14 cellular contexts compared by ENCODE assay signal in the genomic region with DNA sequence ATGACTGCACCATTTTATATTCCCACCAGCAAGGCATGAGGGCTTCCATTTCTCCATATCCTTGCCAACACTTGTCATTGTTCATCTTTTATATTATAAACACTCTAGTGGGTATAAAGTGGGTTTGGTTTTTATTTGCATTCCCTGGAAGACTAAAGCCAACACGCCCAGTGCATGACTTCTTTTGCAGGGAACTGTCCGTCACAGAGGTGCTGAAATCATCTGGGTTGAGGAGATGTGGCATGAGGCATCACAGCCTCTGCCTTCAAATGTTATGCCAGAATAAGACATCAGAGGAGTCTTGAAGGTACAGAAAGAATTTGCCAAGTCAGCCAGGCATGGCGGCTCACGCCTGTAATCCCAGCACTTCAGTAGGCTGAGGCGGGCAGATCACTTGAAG. TPM values are rescaled to one million over a fixed set of nuclear protein-coding genes. Genes with fewer than 3 reads are reported as not detected.
DNase-seq lines count a peak whose midpoint lies in the region; ATAC-seq, FAIRE-seq and TF ChIP-seq lines count a peak whose summit lies in the region.
"Had no signal": no experiment of that assay in that cellular context is flagged by ENCODE, and none has a peak within 500 bp of the region (broad histone marks: within the 10 kb centered on the region; RNA-seq: fewer than 3 reads in every experiment).

No MANE protein-coding gene starts in this region.

- H2AK9ac ChIP-seq in IMR-90 (replicated peaks; ENCODE audit: low read depth, low read length, poor library complexity): no peak overlapping the region

- peak; percentile 42; the same call in 1 of the 2 replicates for ATAC-seq in IMR-90 (ENCODE audit: low read depth)
- no peak for ATAC-seq in HG02610 (IDR thresholded peaks at IDR 0.05; ENCODE audit: unreplicated experiment)
- ATAC-seq: body of pancreas had no signal

- H2AK5ac ChIP-seq in IMR-90 (ENCODE audit: low read depth, low read length): no peak overlapping the region

- H2AFZ ChIP-seq in IMR-90 (replicated peaks; ENCODE audit: low read length, poor library complexity): no peak overlapping the region

- H3K4me1 ChIP-seq in IMR-90 (ENCODE audit: control insufficient read depth, insufficient read depth, low read length): no peaks in the 10 kb centered on the region
- H3K4me1 ChIP-seq: body of pancreas had no signal

- DNase-seq in AG20443 (ENCODE audit: low spot score): peak; percentile 26
- DNase-seq in IMR-90: peak; percentile 8
- peak; percentile 21 for DNase-seq in SK-MEL-5 (ENCODE audit: low read depth, low spot score)
- DNase-seq in foreskin melanocyte: peak; percentile 19
- DNase-seq in GM12891 (ENCODE audit: insufficient read length, low spot score): no peak
- no peak for DNase-seq in SKM-1 treated with dmso at 0.1 percent for 144 hours (lab: John Stamatoyannopoulos, UW; ENCODE audit: unreplicated experiment)
- no peak for DNase-seq in NCI-H187 treated with DMSO at 0.1 percent for 48 hours (lab: John Stamatoyannopoulos, UW)
- DNase-seq: activated T-cell treated with anti-CD3 and anti-CD28 coated beads, Interleukin-2, amount 50 U/mL, for 48 hours; body of pancreas; CD4-positive, alpha-beta T cell; H9; substantia nigra had no signal

- CTCF ChIA-PET in IMR-90 (lab: Yijun Ruan, JAX): no interaction called here

- WGBS in IMR-90 (ENCODE audit: extremely low coverage in 2 of 2, insufficient read length in 1 of 2), 2 experiments: no CpG with 5 or more reads among the region's 5 CpGs

- no peak for FAIRE-seq in GM12891 (lab: Jason Lieb, UNC)

- no peak overlapping the region for H3K23ac ChIP-seq in IMR-90 (ENCODE audit: low read depth, low read length)

- no peak overlapping the region for H3K4ac ChIP-seq in IMR-90 (ENCODE audit: low read depth, low read length)

- no peaks in the 10 kb centered on the region for H3K27me3 ChIP-seq in IMR-90 (ENCODE audit: control insufficient read depth, insufficient read depth, low read length)
- H3K27me3 ChIP-seq: body of pancreas had no signal

- H4K20me1 ChIP-seq in IMR-90 (ENCODE audit: insufficient read depth, low read length): no peaks in the 10 kb centered on the region

- no peak for TF ChIP-seq RAD21 in IMR-90 (IDR thresholded peaks at IDR 0.05; ENCODE audit: low read length)

- H3K9me1 ChIP-seq in IMR-90 (ENCODE audit: insufficient read depth, low read length): no peaks in the 10 kb centered on the region

- H2BK15ac ChIP-seq in IMR-90 (ENCODE audit: low read depth, low read length): no peak overlapping the region

- no peaks in the 10 kb centered on the region for H3K36me3 ChIP-seq in IMR-90 (ENCODE audit: control insufficient read depth, insufficient read depth, low read length)

- no peak overlapping the region for H3K4me2 ChIP-seq in IMR-90 (ENCODE audit: low read depth, low read length)

- no peak overlapping the region for H4K8ac ChIP-seq in IMR-90 (ENCODE audit: low read depth in 2 of 2, low read length in 2 of 2)

- no peak overlapping the region for H3K14ac ChIP-seq in IMR-90 (replicated peaks; ENCODE audit: low read depth, low read length)

- TF ChIP-seq POLR2A in IMR-90 (IDR thresholded peaks at IDR 0.05; ENCODE audit: low read depth, low read length): no peak
- no peak for TF ChIP-seq POLR2A in GM12891 (IDR thresholded peaks at IDR 0.05; ENCODE audit: low read depth, low read length)

- BruUV-seq in IMR-90 (replicated peaks; lab: Mats Ljungman, UMichigan): no TSS peak

- no peak overlapping the region for H4K5ac ChIP-seq in IMR-90 (ENCODE audit: low read depth, low read length)

- POLR2A ChIA-PET in IMR-90 (lab: Charles Lee; ENCODE audit: unreplicated experiment): no interaction called here

- H2BK120ac ChIP-seq in IMR-90 (ENCODE audit: low read depth, low read length): no peak overlapping the region

- H4K91ac ChIP-seq in IMR-90 (ENCODE audit: insufficient read depth, low read depth, low read length): no peak overlapping the region

- intact Hi-C loops in IMR-90 (cut with micrococcal nuclease): no loop called here

- in situ Hi-C loops in IMR-90 (cut with MboI; ENCODE audit: low sequenced_read_pairs): no loop called here
- in situ Hi-C loops in SK-MEL-5 (cut with HindIII; ENCODE audit: low pct_unique_long_range_greater_than_20kb, low sequenced_read_pairs): no loop called here

- no peak overlapping the region for H3K18ac ChIP-seq in IMR-90 (ENCODE audit: low read depth, low read length)

- dilution Hi-C loops in IMR-90 (cut with HindIII; ENCODE audit: low sequenced_read_pairs, unreplicated experiment): no loop called here

- no peak overlapping the region for H2BK20ac ChIP-seq in IMR-90 (ENCODE audit: low read depth, low read length)

- no peaks in the 10 kb centered on the region for H3K9me3 ChIP-seq in IMR-90 (ENCODE audit: control insufficient read depth, insufficient read depth, low read length)
- H3K9me3 ChIP-seq: body of pancreas had no signal

- H3K79me1 ChIP-seq in IMR-90 (ENCODE audit: low read depth in 1 of 2, low read length in 2 of 2): no peaks in the 10 kb centered on the region

- no peak overlapping the region for H3K56ac ChIP-seq in IMR-90 (ENCODE audit: extremely low read depth, insufficient read depth, low read length)

- no peak overlapping the region for H2BK5ac ChIP-seq in IMR-90 (ENCODE audit: low read depth, low read length, poor library complexity, severe bottlenecking)

- H3K4me3 ChIP-seq in IMR-90 (ENCODE audit: insufficient read depth, low read depth, low read length): no peak overlapping the region
- H3K4me3 ChIP-seq: body of pancreas had no signal

- no peak overlapping the region for H3K9ac ChIP-seq in IMR-90 (ENCODE audit: low read depth, low read length)

- no peak overlapping the region for H3K27ac ChIP-seq in IMR-90 (ENCODE audit: insufficient read depth, low read length)
- H3K27ac ChIP-seq: body of pancreas, epithelial cell of prostate had no signal

- TF ChIP-seq CTCF in IMR-90 (conservative IDR thresholded peaks at IDR 0.05; ENCODE audit: low read depth, low read length): no peak

TF ChIP-seq in IMR-90, 13 proteins besides CTCF, POLR2A, EP300 and RAD21 (continues in another document):
- TF ChIP-seq MAZ (IDR thresholded peaks at IDR 0.05; ENCODE audit: borderline replicate concordance, low read depth, low read length): no peak
- no peak for TF ChIP-seq FOS (IDR thresholded peaks at IDR 0.05; ENCODE audit: low read depth, low read length)
- no peak for TF ChIP-seq RFX5 (IDR thresholded peaks at IDR 0.05; ENCODE audit: low read depth, low read length)
- no peak for TF ChIP-seq BHLHE40 (IDR thresholded peaks at IDR 0.05; ENCODE audit: low read depth, low read length)
- no peak for TF ChIP-seq CHD1 (IDR thresholded peaks at IDR 0.05; ENCODE audit: low read depth, low read length)
- TF ChIP-seq NFE2L2 (IDR thresholded peaks at IDR 0.05; ENCODE audit: low read depth, low read length): no peak
- no peak for TF ChIP-seq MXI1 (IDR thresholded peaks at IDR 0.05; ENCODE audit: borderline replicate concordance, low read depth, low read length)
- no peak for TF ChIP-seq ELK1 (IDR thresholded peaks at IDR 0.05; ENCODE audit: borderline replicate concordance, low read depth, low read length)
- TF ChIP-seq RCOR1 (IDR thresholded peaks at IDR 0.05; ENCODE audit: insufficient replicate concordance, low read length): no peak
- no peak for TF ChIP-seq MAFK (IDR thresholded peaks at IDR 0.05; ENCODE audit: low read depth, low read length)
- no peak for TF ChIP-seq CEBPB (IDR thresholded peaks at IDR 0.05; ENCODE audit: low read depth, low read length)

TF ChIP-seq in GM12891, 5 proteins besides CTCF, POLR2A, EP300 and RAD21:
- TF ChIP-seq PAX5 (IDR thresholded peaks at IDR 0.05; ENCODE audit: insufficient read depth, low read length, severe bottlenecking): no peak
- no peak for TF ChIP-seq POU2F2 (IDR thresholded peaks at IDR 0.05; ENCODE audit: low read depth, low read length)
- TF ChIP-seq SPI1 (IDR thresholded peaks at IDR 0.05; ENCODE audit: low read depth, low read length): no peak
- no peak for TF ChIP-seq TAF1 (IDR thresholded peaks at IDR 0.05; ENCODE audit: low read depth, low read length)
- TF ChIP-seq POLR2AphosphoS5 (IDR thresholded peaks at IDR 0.05; ENCODE audit: low read depth, low read length): no peak

RNA-seq across cellular contexts. Expression of gene FAM210B, which starts 29.9 kb away (rescaled TPM):
- 45.0 and 48.9 TPM in 2 replicates for total RNA-seq in IMR-90 (2012; rRNA removed)
- polyA plus RNA-seq in IMR-90 (2012; rRNA removed): 25.6 and 29.5 TPM in 2 replicates
- 13.0 and 17.9 TPM in 2 replicates for polyA plus RNA-seq in IMR-90 (2012; cell fraction: cytosol; rRNA removed)
- polyA plus RNA-seq in IMR-90 (2012; cell fraction: nucleus; rRNA removed; ENCODE audit: low replicate concordance): 4.1 and 11.5 TPM in 2 replicates
- 186 and 201 TPM in 2 replicates for total RNA-seq in SK-MEL-5 (2014; rRNA removed; shearing (Covaris generic))
- 107 and 140 TPM in 2 replicates for polyA plus RNA-seq in SK-MEL-5 (2015; cell fraction: cytosol; rRNA removed)
- 36.0 and 39.3 TPM in 2 replicates for polyA plus RNA-seq in SK-MEL-5 (2015; cell fraction: nucleus; rRNA removed)
- 1.4 TPM for polyA plus RNA-seq in GM12891 (2012; ENCODE audit: low read depth, missing spikeins)

Comparison
In these comparisons a context has a peak if more than half of its experiments do, and no peak if none do; other contexts are left out.
1. DNase-seq: peak in AG20443 (single experiment), IMR-90 (single experiment), SK-MEL-5 (single experiment) and foreskin melanocyte (single experiment); none in GM12891 (single experiment), SKM-1 treated with dmso at 0.1 percent for 144 hours (single experiment) and NCI-H187 treated with DMSO at 0.1 percent for 48 hours (single experiment).